9 cellular contexts compared by ENCODE assay signal in genomic region chrX:47854474-47854873, GRCh38. TPM values are rescaled to one million over a fixed set of nuclear protein-coding genes. Genes with fewer than 3 reads are reported as not detected.
DNase-seq lines count a peak whose midpoint lies in the region; ATAC-seq and TF ChIP-seq lines count a peak whose summit lies in the region.
"Had no signal": no experiment of that assay in that cellular context is flagged by ENCODE, and none has a peak within 500 bp of the region (broad histone marks: within the 10 kb centered on the region; RNA-seq: fewer than 3 reads in every experiment).

No MANE protein-coding gene starts in this region.

- no peaks in the 10 kb centered on the region for H3K36me3 ChIP-seq in HCT116 (ENCODE audit: control insufficient read depth in 1 of 2, insufficient read depth in 2 of 2, low read length in 2 of 2)
- H3K36me3 ChIP-seq in heart right ventricle, result peaks cover 0 to 44% (median under 1%) of the 10 kb centered on the region in 9 donors

- H3K27ac ChIP-seq in HCT116 (ENCODE audit: low read depth, low read length), result no peak overlapping the region
- H3K27ac ChIP-seq in heart right ventricle, result no peak overlapping the region
- H3K27ac ChIP-seq: skin epidermis had no signal

- CTCF ChIA-PET in HCT116 (lab: Charles Lee), result no interaction called here
- CTCF ChIA-PET in activated CD4-positive, alpha-beta memory T cell treated with anti-CD3 and anti-CD28 coated beads for 36 hours (lab: Charles Lee), result interaction anchor here (0.7 to 2.5 kb wide), 3 partner anchors 22 to 172 kb away, joined by 3 to 12 read pairs (median 5); no protein-coding TSS in a partner anchor

- no TSS peak for BruUV-seq in HCT116 (replicated peaks; lab: Mats Ljungman, UMichigan)

- RAD21 ChIA-PET in HCT116 (lab: Charles Lee; ENCODE audit: low non-redundant PET in 1 of 2, low total read pairs in 2 of 2, uncharacterized antibody in 2 of 2, unreplicated experiment in 2 of 2), result no interaction called here

- peaks cover 10% of the 10 kb centered on the region for H3K36me3 Mint-ChIP-seq in activated CD4-positive, alpha-beta memory T cell treated with anti-CD3 and anti-CD28 coated beads for 36 hours

- H3K9me3 Mint-ChIP-seq in activated CD4-positive, alpha-beta memory T cell treated with anti-CD3 and anti-CD28 coated beads for 36 hours, result no peaks in the 10 kb centered on the region

- peak; percentile 61 for TF ChIP-seq RAD21 in HCT116 (IDR thresholded peaks at IDR 0.05; ENCODE audit: low read depth)

- POLR2A ChIA-PET in HCT116 (lab: Charles Lee), result no interaction called here
- POLR2A ChIA-PET in activated CD4-positive, alpha-beta memory T cell treated with anti-CD3 and anti-CD28 coated beads for 36 hours (lab: Charles Lee), result no interaction called here

- DNase-seq in AG09319 (ENCODE audit: extremely low read depth, low read depth) (no peak), HCT116 (ENCODE audit: low read depth, low spot score) (no peak), heart right ventricle (peak in 1 of 2 donors; percentile 16), NCI-H446 (lab: John Stamatoyannopoulos, UW) (no peak), GM03348 (ENCODE audit: low spot score) (no peak)
- peak; percentile 22 for DNase-seq in activated CD4-positive, alpha-beta memory T cell treated with anti-CD3 and anti-CD28 coated beads for 36 hours
- DNase-seq in stimulated activated CD4-positive, alpha-beta T cell treated with anti-CD3 and anti-CD28 coated beads, Interleukin-4, amount 100 ng/mL, for 24 hours, result peak; percentile 12

- WGBS in heart right ventricle, 2 donors, result 47 to 56% methylated on average over 10 of the region's 10 CpGs

- no peaks in the 10 kb centered on the region for H3K9me2 ChIP-seq in HCT116 (ENCODE audit: insufficient read depth)

- intact Hi-C loops in HCT116 (cut with micrococcal nuclease), result loop anchor here (1.0 to 10.0 kb wide), 2 partner anchors 171 to 640 kb away; no protein-coding TSS in a partner anchor
- intact Hi-C loops in activated CD4-positive, alpha-beta memory T cell treated with anti-CD3 and anti-CD28 coated beads for 36 hours (cut with micrococcal nuclease), result loop anchor here (5.0 kb wide), 1 partner anchor 173 kb away; no protein-coding TSS in a partner anchor
- intact Hi-C loops in heart right ventricle (cut with DNase I), result loop anchor here in 4 of 10 donors (5.0 kb wide), 2 partner anchors 168 to 173 kb away; no protein-coding TSS in a partner anchor

- peak; percentile 41 for TF ChIP-seq CTCF in AG09319 (IDR thresholded peaks at IDR 0.05; ENCODE audit: low read depth, low read length)
- TF ChIP-seq CTCF in HCT116 (IDR thresholded peaks at IDR 0.05 in 2 of 3, conservative IDR thresholded peaks at IDR 0.05 in 1 of 3; ENCODE audit: borderline replicate concordance in 1 of 3, insufficient read depth in 1 of 3, low read depth in 2 of 3, low read length in 2 of 3), result peak; percentile 35 to 43 (median 39); a peak in 4 of 6 replicates
- peak in 8 of 9 donors; percentile 9 to 58 (median 42) for TF ChIP-seq CTCF in heart right ventricle (IDR thresholded peaks at IDR 0.05)

- H3K9me3 ChIP-seq in HCT116 (ENCODE audit: control insufficient read depth in 1 of 2, insufficient read depth in 1 of 2, low read depth in 1 of 2, low read length in 2 of 2) (no peaks in the 10 kb centered on the region), heart right ventricle (no peaks in the 10 kb centered on the region)

- no peak for TF ChIP-seq POLR2A in HCT116 (IDR thresholded peaks at IDR 0.05; ENCODE audit: borderline replicate concordance, extremely low read depth, insufficient read depth, insufficient read length)

- H4K20me1 ChIP-seq in HCT116 (ENCODE audit: insufficient read depth), result no peaks in the 10 kb centered on the region

- ATAC-seq in HCT116 (no peak; the same call in 1 of the 2 replicates), heart right ventricle (peak in 5 of 8 donors; percentile 49 to 70 (median 62)), HG03095 (IDR thresholded peaks at IDR 0.05; ENCODE audit: unreplicated experiment) (no peak)

- H3K4me2 ChIP-seq in HCT116 (ENCODE audit: low read length), result no peak overlapping the region

- H3K27ac Mint-ChIP-seq in activated CD4-positive, alpha-beta memory T cell treated with anti-CD3 and anti-CD28 coated beads for 36 hours, result no peak overlapping the region

- H2AFZ ChIP-seq in HCT116 (ENCODE audit: low read depth, low read length, poor library complexity, severe bottlenecking), result no peak overlapping the region

- no peaks in the 10 kb centered on the region for H3K27me3 Mint-ChIP-seq in activated CD4-positive, alpha-beta memory T cell treated with anti-CD3 and anti-CD28 coated beads for 36 hours

- no peak overlapping the region for H3K9ac ChIP-seq in HCT116 (ENCODE audit: low read length)

- H3K4me3 Mint-ChIP-seq in activated CD4-positive, alpha-beta memory T cell treated with anti-CD3 and anti-CD28 coated beads for 36 hours, result no peak overlapping the region

- no peaks in the 10 kb centered on the region for H3K4me1 Mint-ChIP-seq in activated CD4-positive, alpha-beta memory T cell treated with anti-CD3 and anti-CD28 coated beads for 36 hours (ENCODE audit: low read depth)

- no peaks in the 10 kb centered on the region for H3K27me3 ChIP-seq in HCT116 (ENCODE audit: insufficient read depth, low read length)
- H3K27me3 ChIP-seq in heart right ventricle, result peaks cover 0 to 7% (median 0%) of the 10 kb centered on the region in 7 donors

- no peaks in the 10 kb centered on the region for H3K79me2 ChIP-seq in HCT116 (ENCODE audit: insufficient read depth, low read length)

- no peaks in the 10 kb centered on the region for H3K4me1 ChIP-seq in HCT116 (ENCODE audit: control insufficient read depth in 1 of 2, insufficient read depth in 2 of 2, low read length in 2 of 2)
- no peaks in the 10 kb centered on the region for H3K4me1 ChIP-seq in heart right ventricle

- no peak overlapping the region for H3K4me3 ChIP-seq in HCT116 (replicated peaks in 1 of 2; ENCODE audit: low read depth in 1 of 2, low read length in 2 of 2)
- H3K4me3 ChIP-seq in heart right ventricle, result no peak overlapping the region
- H3K4me3 ChIP-seq: skin epidermis had no signal

TF ChIP-seq in HCT116, 20 proteins besides CTCF, POLR2A, EP300 and RAD21:
- no peak for TF ChIP-seq EGR1 (IDR thresholded peaks at IDR 0.05; ENCODE audit: low read depth)
- no peak for TF ChIP-seq CBX3 (IDR thresholded peaks at IDR 0.05; ENCODE audit: low read depth)
- TF ChIP-seq TCF7L2 (IDR thresholded peaks at IDR 0.05; ENCODE audit: borderline replicate concordance, extremely low read depth, insufficient read depth, insufficient read length), result no peak
- no peak for TF ChIP-seq SRF (IDR thresholded peaks at IDR 0.05; ENCODE audit: low read depth)
- TF ChIP-seq ATF3 (IDR thresholded peaks at IDR 0.05), result no peak
- TF ChIP-seq SP1 (IDR thresholded peaks at IDR 0.05; ENCODE audit: low read depth), result no peak
- no peak for TF ChIP-seq MAX (IDR thresholded peaks at IDR 0.05)
- TF ChIP-seq SIN3A (IDR thresholded peaks at IDR 0.05; ENCODE audit: low read depth), result no peak
- TF ChIP-seq EZH2 (IDR thresholded peaks at IDR 0.05), result no peak
- no peak for TF ChIP-seq ZFX (IDR thresholded peaks at IDR 0.05)

RNA-seq across cellular contexts. Expression of gene ZNF81, which starts 17.8 kb away (rescaled TPM):
- total RNA-seq in HCT116 (2021; ENCODE audit: unreplicated experiment), result 4.8 TPM
- polyA plus RNA-seq in HCT116 (2012), result 1.2 and 1.3 TPM in 2 replicates
- total RNA-seq in activated CD4-positive, alpha-beta memory T cell treated with anti-CD3 and anti-CD28 coated beads for 36 hours, result 1 to 10 TPM; 6.0 to 7.2 TPM
- total RNA-seq in heart right ventricle, result 10 to 100 TPM in 1 of 10 donors, 1 to 10 TPM in 9; 4.1 to 10.1 (median 7.3) TPM
- polyA plus RNA-seq in heart right ventricle, result 1 to 10 TPM; 1.8 to 2.3 TPM

Comparison
In these comparisons a context has a peak if more than half of its experiments do, and no peak if none do; other contexts are left out.
1. DNase-seq: peak in activated CD4-positive, alpha-beta memory T cell treated with anti-CD3 and anti-CD28 coated beads for 36 hours (single experiment) and stimulated activated CD4-positive, alpha-beta T cell treated with anti-CD3 and anti-CD28 coated beads, Interleukin-4, amount 100 ng/mL, for 24 hours (single experiment); none in AG09319 (single experiment), HCT116 (single experiment), NCI-H446 (0 of 2) and GM03348 (single experiment).
2. ATAC-seq: peak in heart right ventricle (5 of 8); none in HCT116 (single experiment) and HG03095 (single experiment).
3. Peak in every context shown above with its lines, with median percentiles within 50 percentile points of each other: CTCF ChIP-seq.